In the genomic region with DNA sequence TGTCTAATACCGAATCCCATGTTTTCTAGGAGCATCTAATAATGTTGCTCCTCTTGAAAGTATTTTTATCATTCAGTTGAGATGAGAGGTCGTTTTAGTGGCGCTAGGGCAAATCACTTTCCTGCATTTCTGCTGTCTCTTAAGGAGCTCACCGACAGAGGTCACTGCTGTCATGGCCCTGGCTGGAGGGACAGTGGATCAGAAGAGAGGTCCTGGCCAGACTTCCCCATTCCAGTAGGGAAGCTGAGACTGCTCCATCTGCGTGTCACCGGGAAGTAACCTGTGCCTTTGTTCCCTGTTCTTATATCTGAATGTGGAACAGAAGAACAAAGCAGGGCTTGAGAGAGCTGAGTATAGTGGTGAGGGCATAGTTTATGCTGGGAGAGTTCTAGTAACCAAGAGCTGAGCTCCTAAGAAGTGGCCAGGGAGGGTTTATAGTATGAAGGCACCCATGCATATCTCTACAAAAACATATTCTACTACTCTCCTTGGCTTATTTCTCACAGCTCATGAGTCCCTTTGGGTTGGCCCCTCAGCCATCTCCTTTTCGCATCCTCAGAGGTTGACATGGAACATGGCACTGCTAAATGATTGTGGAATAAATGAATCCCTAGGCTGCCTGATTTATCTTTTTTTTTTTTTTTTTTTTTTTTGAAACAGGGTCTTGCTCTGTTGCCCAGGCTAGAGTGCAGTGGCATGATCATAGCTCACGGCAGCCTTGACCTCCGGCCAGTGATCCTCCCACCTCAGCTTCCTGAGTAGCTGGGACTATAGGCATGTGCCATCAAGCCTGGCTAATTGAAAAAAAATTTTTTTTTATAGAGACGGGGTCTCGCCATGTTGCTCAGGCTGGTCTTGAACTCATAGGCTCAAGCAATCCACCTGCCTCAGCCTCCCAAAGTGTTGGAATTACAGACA, we compare ENCODE assay signal across 8 cellular contexts. TPM values are rescaled to one million over a fixed set of nuclear protein-coding genes. Genes with fewer than 3 reads are reported as not detected.
DNase-seq lines count a peak whose midpoint lies in the region; ATAC-seq and TF ChIP-seq lines count a peak whose summit lies in the region.

No MANE protein-coding gene starts in this region.

- DNase-seq in CD8-positive, alpha-beta T cell = peak in 1 of 7 experiments; percentile 37
- peak; percentile 58 for DNase-seq in WTC11 (ENCODE audit: low spot score)
- no peak for DNase-seq in glutamatergic neuron
- peak in 29 of 56 donors; percentile 5 to 60 (median 27) for DNase-seq in nucleus accumbens (lab: John Stamatoyannopoulos, UW)
- DNase-seq in DMS53 (lab: John Stamatoyannopoulos, UW) = no peak
- DNase-seq in DMS79 treated with DMSO at 0.1 percent for 48 hours (lab: John Stamatoyannopoulos, UW) = no peak
- DNase-seq in DMS 273 (lab: John Stamatoyannopoulos, UW; ENCODE audit: unreplicated experiment) = no peak

- H3K4me1 ChIP-seq in CD8-positive, alpha-beta T cell (ENCODE audit: insufficient read depth, low read length) = peaks cover 12% of the 10 kb centered on the region

- intact Hi-C loops in CD8-positive, alpha-beta T cell (cut with DNase I, micrococcal nuclease) = no loop called here

- no peaks in the 10 kb centered on the region for H3K9me3 Mint-ChIP-seq in CD8-positive, alpha-beta T cell
- H3K9me3 Mint-ChIP-seq in WTC11 (no peaks in the 10 kb centered on the region), glutamatergic neuron (ENCODE audit: unreplicated experiment) (no peaks in the 10 kb centered on the region)

- peaks cover 58% of the 10 kb centered on the region for H3K4me1 Mint-ChIP-seq in CD8-positive, alpha-beta T cell (ENCODE audit: low read depth)
- H3K4me1 Mint-ChIP-seq in WTC11 (peaks cover 13% of the 10 kb centered on the region), glutamatergic neuron (ENCODE audit: low read depth, unreplicated experiment) (peaks cover 9% of the 10 kb centered on the region)

- H3K4me3 Mint-ChIP-seq in CD8-positive, alpha-beta T cell = no peak overlapping the region
- H3K4me3 Mint-ChIP-seq in WTC11 (no peak overlapping the region), glutamatergic neuron (ENCODE audit: unreplicated experiment) (no peak overlapping the region)

- POLR2A ChIA-PET in CD8-positive, alpha-beta T cell (lab: Charles Lee) = interaction anchor here (1.2 kb wide), 1 partner anchor 25 kb away, joined by 3 read pairs; no protein-coding TSS in a partner anchor
- POLR2A ChIA-PET in WTC11 (lab: Charles Lee) = interaction anchor here (0.7 kb wide), 1 partner anchor 13 kb away, joined by 3 read pairs; no protein-coding TSS in a partner anchor

- TF ChIP-seq CTCF in CD8-positive, alpha-beta T cell (IDR thresholded peaks at IDR 0.05) = no peak
- TF ChIP-seq CTCF in WTC11 (IDR thresholded peaks at IDR 0.05) (peak; percentile 23; the same call in 1 of the 2 replicates), glutamatergic neuron (IDR thresholded peaks at IDR 0.05; ENCODE audit: partially characterized antibody, unreplicated experiment) (no peak)

- H3K27me3 ChIP-seq in CD8-positive, alpha-beta T cell (ENCODE audit: insufficient read depth, low read length) = no peaks in the 10 kb centered on the region

- H3K4me3 ChIP-seq in CD8-positive, alpha-beta T cell (ENCODE audit: low read depth, low read length) = no peak overlapping the region

- CTCF ChIA-PET in CD8-positive, alpha-beta T cell (lab: Charles Lee) = interaction anchor here (0.8 kb wide), 1 partner anchor 186 kb away, joined by 3 read pairs; no protein-coding TSS in a partner anchor
- CTCF ChIA-PET in WTC11 (lab: Charles Lee) = interaction anchor here (0.5 to 2.1 kb wide), 30 partner anchors 8 to 341 kb away, joined by 3 to 16 read pairs (median 4); a partner anchor contains a TSS

- H3K27me3 Mint-ChIP-seq in CD8-positive, alpha-beta T cell (ENCODE audit: low read depth) = no peaks in the 10 kb centered on the region
- H3K27me3 Mint-ChIP-seq in WTC11 (ENCODE audit: low read depth) (no peaks in the 10 kb centered on the region), glutamatergic neuron (ENCODE audit: unreplicated experiment) (peaks cover 3% of the 10 kb centered on the region)

- H3K27ac ChIP-seq in CD8-positive, alpha-beta T cell (ENCODE audit: low read depth, low read length) = no peak overlapping the region

- peak overlapping the region; percentile 75 for H3K27ac Mint-ChIP-seq in CD8-positive, alpha-beta T cell
- H3K27ac Mint-ChIP-seq in WTC11 (peak overlapping the region; percentile 56; the same call in 1 of the 2 replicates), glutamatergic neuron (ENCODE audit: unreplicated experiment) (peak overlapping the region; percentile 31)

- no peak for ATAC-seq in CD8-positive, alpha-beta T cell
- peak; percentile 84 for ATAC-seq in WTC11
- no peak for ATAC-seq in GM21360 (IDR thresholded peaks at IDR 0.05; ENCODE audit: unreplicated experiment)

- peaks cover 24% of the 10 kb centered on the region for H3K36me3 Mint-ChIP-seq in CD8-positive, alpha-beta T cell
- H3K36me3 Mint-ChIP-seq in WTC11 (no peaks in the 10 kb centered on the region), glutamatergic neuron (ENCODE audit: unreplicated experiment) (no peaks in the 10 kb centered on the region)

- H3K36me3 ChIP-seq in CD8-positive, alpha-beta T cell (ENCODE audit: insufficient read depth, low read length) = no peaks in the 10 kb centered on the region

- H3K9me3 ChIP-seq in CD8-positive, alpha-beta T cell (ENCODE audit: low read length) = no peaks in the 10 kb centered on the region

TF ChIP-seq in WTC11, 78 proteins besides CTCF, POLR2A, EP300 and RAD21:
- TF ChIP-seq, protein P1, sequence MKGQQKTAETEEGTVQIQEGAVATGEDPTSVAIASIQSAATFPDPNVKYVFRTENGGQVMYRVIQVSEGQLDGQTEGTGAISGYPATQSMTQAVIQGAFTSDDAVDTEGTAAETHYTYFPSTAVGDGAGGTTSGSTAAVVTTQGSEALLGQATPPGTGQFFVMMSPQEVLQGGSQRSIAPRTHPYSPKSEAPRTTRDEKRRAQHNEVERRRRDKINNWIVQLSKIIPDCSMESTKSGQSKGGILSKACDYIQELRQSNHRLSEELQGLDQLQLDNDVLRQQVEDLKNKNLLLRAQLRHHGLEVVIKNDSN (CRISPR knock-in tag; IDR thresholded peaks at IDR 0.05) = no peak
- TF ChIP-seq TEAD4 (CRISPR knock-in tag; IDR thresholded peaks at IDR 0.05) (no peak), RELA (CRISPR knock-in tag; IDR thresholded peaks at IDR 0.05; ENCODE audit: borderline replicate concordance) (no peak), ZBTB21 (CRISPR knock-in tag; IDR thresholded peaks at IDR 0.05; ENCODE audit: borderline replicate concordance) (no peak), JUN (CRISPR knock-in tag; IDR thresholded peaks at IDR 0.05) (no peak), TCF7 (CRISPR knock-in tag; IDR thresholded peaks at IDR 0.05; ENCODE audit: low read depth) (no peak)
- TF ChIP-seq, protein P2, sequence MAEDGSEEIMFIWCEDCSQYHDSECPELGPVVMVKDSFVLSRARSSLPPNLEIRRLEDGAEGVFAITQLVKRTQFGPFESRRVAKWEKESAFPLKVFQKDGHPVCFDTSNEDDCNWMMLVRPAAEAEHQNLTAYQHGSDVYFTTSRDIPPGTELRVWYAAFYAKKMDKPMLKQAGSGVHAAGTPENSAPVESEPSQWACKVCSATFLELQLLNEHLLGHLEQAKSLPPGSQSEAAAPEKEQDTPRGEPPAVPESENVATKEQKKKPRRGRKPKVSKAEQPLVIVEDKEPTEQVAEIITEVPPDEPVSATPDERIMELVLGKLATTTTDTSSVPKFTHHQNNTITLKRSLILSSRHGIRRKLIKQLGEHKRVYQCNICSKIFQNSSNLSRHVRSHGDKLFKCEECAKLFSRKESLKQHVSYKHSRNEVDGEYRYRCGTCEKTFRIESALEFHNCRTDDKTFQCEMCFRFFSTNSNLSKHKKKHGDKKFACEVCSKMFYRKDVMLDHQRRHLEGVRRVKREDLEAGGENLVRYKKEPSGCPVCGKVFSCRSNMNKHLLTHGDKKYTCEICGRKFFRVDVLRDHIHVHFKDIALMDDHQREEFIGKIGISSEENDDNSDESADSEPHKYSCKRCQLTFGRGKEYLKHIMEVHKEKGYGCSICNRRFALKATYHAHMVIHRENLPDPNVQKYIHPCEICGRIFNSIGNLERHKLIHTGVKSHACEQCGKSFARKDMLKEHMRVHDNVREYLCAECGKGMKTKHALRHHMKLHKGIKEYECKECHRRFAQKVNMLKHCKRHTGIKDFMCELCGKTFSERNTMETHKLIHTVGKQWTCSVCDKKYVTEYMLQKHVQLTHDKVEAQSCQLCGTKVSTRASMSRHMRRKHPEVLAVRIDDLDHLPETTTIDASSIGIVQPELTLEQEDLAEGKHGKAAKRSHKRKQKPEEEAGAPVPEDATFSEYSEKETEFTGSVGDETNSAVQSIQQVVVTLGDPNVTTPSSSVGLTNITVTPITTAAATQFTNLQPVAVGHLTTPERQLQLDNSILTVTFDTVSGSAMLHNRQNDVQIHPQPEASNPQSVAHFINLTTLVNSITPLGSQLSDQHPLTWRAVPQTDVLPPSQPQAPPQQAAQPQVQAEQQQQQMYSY (CRISPR knock-in tag; IDR thresholded peaks at IDR 0.05) = no peak
TF ChIP-seq in WTC11: peak in this region for 0.

RNA-seq across cellular contexts. Expression of a gene that starts 27.2 kb away (rescaled TPM):
- total RNA-seq in CD8-positive, alpha-beta T cell = 10 to 100 TPM; 34.4 to 38.8 TPM
- 72.7 to 80.9 TPM (median 77.1 TPM) in 3 replicates for total RNA-seq in WTC11 (2021)
- total RNA-seq in glutamatergic neuron (ENCODE audit: unreplicated experiment) = 95.3 TPM

RNA-seq across cellular contexts. Expression of a gene that starts 45.3 kb away (rescaled TPM):
- total RNA-seq in CD8-positive, alpha-beta T cell = 10 to 100 TPM; 91.1 to 92.9 TPM
- 5.7 to 7.2 TPM (median 6.3 TPM) in 3 replicates for total RNA-seq in WTC11 (2021)
- 16.6 TPM for total RNA-seq in glutamatergic neuron (ENCODE audit: unreplicated experiment)

RNA-seq across cellular contexts. Expression of a gene that starts 51.6 kb away (rescaled TPM):
- 10 to 100 TPM; 12.0 to 12.7 TPM for total RNA-seq in CD8-positive, alpha-beta T cell
- total RNA-seq in WTC11 (2021) (46.2 to 52.2 TPM (median 51.9 TPM) in 3 replicates), glutamatergic neuron (ENCODE audit: unreplicated experiment) (50.6 TPM)

Comparison
In these comparisons a context has a peak if more than half of its experiments do, and no peak if none do; other contexts are left out.
1. DNase-seq: peak in WTC11 (single experiment) and nucleus accumbens (29 of 56); none in glutamatergic neuron (single experiment), DMS53 (single experiment), DMS79 treated with DMSO at 0.1 percent for 48 hours (single experiment) and DMS 273 (single experiment).
2. Peak in every context shown above with its lines, with median percentiles within 50 percentile points of each other: H3K27ac Mint-ChIP-seq.